8 cellular contexts compared by ENCODE assay signal in the genomic region with DNA sequence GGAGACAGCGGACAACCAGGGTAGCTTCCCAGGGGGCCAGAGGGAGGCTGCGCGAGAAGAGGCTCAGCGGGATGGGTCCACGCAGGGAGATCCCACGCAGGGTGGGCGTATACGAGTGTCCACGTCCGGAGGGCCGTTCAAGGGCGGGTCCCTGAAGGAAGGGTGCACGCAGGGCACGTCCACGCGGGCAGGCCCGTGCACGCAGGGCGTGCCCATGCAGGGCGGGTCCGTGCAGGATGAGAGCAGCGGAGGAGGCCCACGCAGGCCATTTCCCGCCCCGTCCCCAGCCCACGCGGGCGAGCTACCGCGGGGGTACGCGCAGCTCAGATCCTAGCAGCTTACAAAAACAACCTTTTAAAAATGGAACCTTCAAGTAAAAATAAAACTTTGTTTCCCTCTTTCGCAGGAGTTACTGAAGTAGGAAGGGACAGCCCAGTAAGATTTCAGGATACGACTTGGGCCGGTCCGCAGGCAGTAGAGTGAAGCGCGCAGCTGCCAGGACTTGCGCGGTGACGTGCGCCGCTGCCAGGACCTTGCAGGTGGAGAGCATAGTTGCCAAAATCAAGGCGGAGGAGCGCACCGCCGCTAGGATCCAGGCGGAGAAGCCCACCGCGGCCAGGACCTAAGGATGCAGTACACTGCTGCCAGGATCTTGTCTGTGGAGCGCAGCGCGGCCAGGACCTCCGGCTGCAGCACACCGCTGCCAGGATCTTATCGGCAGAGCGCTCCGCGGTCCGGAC. TPM values are rescaled to one million over a fixed set of nuclear protein-coding genes. Genes with fewer than 3 reads are reported as not detected.
DNase-seq lines count a peak whose midpoint lies in the region; ATAC-seq and TF ChIP-seq lines count a peak whose summit lies in the region.

No MANE protein-coding gene starts in this region.

- POLR2A ChIA-PET in CD8-positive, alpha-beta memory T cell (lab: Charles Lee): interaction anchor here (0.6 to 2.6 kb wide), 11 partner anchors 9 to 404 kb away, joined by 3 to 54 read pairs (median 4); a partner anchor contains a TSS

- peaks cover 13% of the 10 kb centered on the region for H3K36me3 ChIP-seq in CD8-positive, alpha-beta memory T cell (ENCODE audit: insufficient read depth, low read length)
- H3K36me3 ChIP-seq in endocrine pancreas (ENCODE audit: control insufficient read depth, insufficient read depth, low read length): no peaks in the 10 kb centered on the region

- H3K4me3 ChIP-seq in CD8-positive, alpha-beta memory T cell (ENCODE audit: low read length): peak overlapping the region; percentile 99
- H3K4me3 ChIP-seq in endocrine pancreas (ENCODE audit: control insufficient read depth, insufficient read depth, low read length): no peak overlapping the region

- H3K9me3 Mint-ChIP-seq in CD8-positive, alpha-beta memory T cell: no peaks in the 10 kb centered on the region
- no peaks in the 10 kb centered on the region for H3K9me3 Mint-ChIP-seq in mesothelial cell of epicardium

- DNase-seq in CD8-positive, alpha-beta memory T cell: peak; percentile 72 to 88 (median 87)
- DNase-seq in NOMO-1 (lab: John Stamatoyannopoulos, UW; ENCODE audit: unreplicated experiment in 2 of 2) (peak; percentile 82 to 85), mesothelial cell of epicardium (ENCODE audit: low spot score in 2 of 2, unreplicated experiment in 2 of 2) (peak; percentile 54 to 70)
- peak; percentile 43 to 79 (median 69) for DNase-seq in activated CD8-positive, alpha-beta memory T cell treated with anti-CD3 and anti-CD28 coated beads for 48 hours (ENCODE audit: low read depth in 2 of 3, low spot score in 2 of 3)
- DNase-seq in stimulated activated CD8-positive, alpha-beta memory T cell treated with anti-CD3 and anti-CD28 coated beads, Interleukin-15, amount 100 ng/mL, for 48 hours (ENCODE audit: low read depth in 2 of 2): peak; percentile 78 to 79

- peak overlapping the region; percentile 100 for H3K27ac Mint-ChIP-seq in CD8-positive, alpha-beta memory T cell
- peak overlapping the region; percentile 99 for H3K27ac Mint-ChIP-seq in mesothelial cell of epicardium

- peaks cover 0 to 3% of the 10 kb centered on the region in 2 donors for H3K27me3 Mint-ChIP-seq in CD8-positive, alpha-beta memory T cell
- peaks cover 13% of the 10 kb centered on the region for H3K27me3 Mint-ChIP-seq in mesothelial cell of epicardium (ENCODE audit: low read depth)

- H3K9ac ChIP-seq in endocrine pancreas (ENCODE audit: control insufficient read depth, insufficient read depth, low read length): peak overlapping the region; percentile 91

- H3K4me1 ChIP-seq in CD8-positive, alpha-beta memory T cell (ENCODE audit: insufficient read depth, low read length): peaks cover 24% of the 10 kb centered on the region
- H3K4me1 ChIP-seq in endocrine pancreas (ENCODE audit: control insufficient read depth, insufficient read depth, low read length): no peaks in the 10 kb centered on the region

- peaks cover 0 to 38% (median 5%) of the 10 kb centered on the region in 3 donors for H3K36me3 Mint-ChIP-seq in CD8-positive, alpha-beta memory T cell
- peaks cover 14% of the 10 kb centered on the region for H3K36me3 Mint-ChIP-seq in mesothelial cell of epicardium

- peak; percentile 59 for ATAC-seq in GM19438 (IDR thresholded peaks at IDR 0.05; ENCODE audit: low read depth, unreplicated experiment)
- peak; percentile 59 for ATAC-seq in HG03571 (IDR thresholded peaks at IDR 0.05; ENCODE audit: unreplicated experiment)

- CTCF ChIA-PET in CD8-positive, alpha-beta memory T cell (lab: Charles Lee): interaction anchor here (0.7 to 1.9 kb wide), 10 partner anchors 12 to 272 kb away, joined by 3 to 23 read pairs (median 8); a partner anchor contains a TSS

- TF ChIP-seq CTCF in mesothelial cell of epicardium (IDR thresholded peaks at IDR 0.05; ENCODE audit: unreplicated experiment): no peak

- peaks cover 30 to 49% (median 31%) of the 10 kb centered on the region in 3 donors for H3K4me1 Mint-ChIP-seq in CD8-positive, alpha-beta memory T cell
- peaks cover 11% of the 10 kb centered on the region for H3K4me1 Mint-ChIP-seq in mesothelial cell of epicardium

- no peaks in the 10 kb centered on the region for H3K9me3 ChIP-seq in CD8-positive, alpha-beta memory T cell (ENCODE audit: low read length)
- no peaks in the 10 kb centered on the region for H3K9me3 ChIP-seq in endocrine pancreas (ENCODE audit: control insufficient read depth, low read length)

- H3K27me3 ChIP-seq in CD8-positive, alpha-beta memory T cell (ENCODE audit: insufficient read depth, low read length, poor library complexity, severe bottlenecking): no peaks in the 10 kb centered on the region
- no peaks in the 10 kb centered on the region for H3K27me3 ChIP-seq in endocrine pancreas (ENCODE audit: control insufficient read depth, insufficient read depth, low read length)

- peak overlapping the region; percentile 100 for H3K27ac ChIP-seq in CD8-positive, alpha-beta memory T cell (ENCODE audit: low read depth, low read length)

- H3K4me3 Mint-ChIP-seq in CD8-positive, alpha-beta memory T cell: peak overlapping the region; percentile 95 to 99 (median 98)
- peak overlapping the region; percentile 93 for H3K4me3 Mint-ChIP-seq in mesothelial cell of epicardium

RNA-seq across cellular contexts. Expression of a gene that starts 0.4 kb away (rescaled TPM):
- total RNA-seq in CD8-positive, alpha-beta memory T cell: 100 to 1,000 TPM; 128 to 129 TPM
- 56.7 TPM for polyA plus RNA-seq in CD8-positive, alpha-beta memory T cell
- total RNA-seq in mesothelial cell of epicardium: 83.0 to 85.1 TPM (median 84.3 TPM) in 3 replicates
